In genomic region chr9:83708515-83709158, GRCh38 we compare ENCODE assay signal across 8 cellular contexts. TPM values are rescaled to one million over a fixed set of nuclear protein-coding genes. Genes with fewer than 3 reads are reported as not detected.
DNase-seq lines count a peak whose midpoint lies in the region; ATAC-seq and TF ChIP-seq lines count a peak whose summit lies in the region.

No MANE protein-coding gene starts in this region.

- H3K4me1 Mint-ChIP-seq in CD8-positive, alpha-beta T cell (ENCODE audit: low read depth), result peaks cover 36% of the 10 kb centered on the region

- POLR2A ChIA-PET in CD8-positive, alpha-beta T cell (lab: Charles Lee), result interaction anchor here (0.7 to 3.4 kb wide), 17 partner anchors 9 to 275 kb away, joined by 3 to 20 read pairs (median 5); partner anchors contain the start of genes HNRNPK, IDNK, KIF27 and RMI1

- no peaks in the 10 kb centered on the region for H3K36me3 ChIP-seq in CD8-positive, alpha-beta T cell (ENCODE audit: insufficient read depth, low read length)
- H3K36me3 ChIP-seq in SK-N-MC (ENCODE audit: insufficient read depth, low read length) (peaks cover 25% of the 10 kb centered on the region), right atrium auricular region (no peaks in the 10 kb centered on the region), psoas muscle (ENCODE audit: insufficient read depth in 1 of 2, low read depth in 1 of 2) (peaks cover 0 to 5% of the 10 kb centered on the region in 2 donors)

- H3K4me1 ChIP-seq in CD8-positive, alpha-beta T cell (ENCODE audit: insufficient read depth, low read length), result peaks cover 34% of the 10 kb centered on the region
- H3K4me1 ChIP-seq in right atrium auricular region (peaks cover 0 to 30% of the 10 kb centered on the region in 2 donors), psoas muscle (peaks cover 20% of the 10 kb centered on the region)

- ATAC-seq in CD8-positive, alpha-beta T cell, result no peak
- ATAC-seq in GM19395 (IDR thresholded peaks at IDR 0.05; ENCODE audit: unreplicated experiment) (peak; percentile 62), HG03520 (IDR thresholded peaks at IDR 0.05; ENCODE audit: unreplicated experiment) (peak; percentile 54), psoas muscle (peak; percentile 80 to 84 (median 82))

- peak overlapping the region; percentile 100 for H3K27ac Mint-ChIP-seq in CD8-positive, alpha-beta T cell

- H3K27me3 Mint-ChIP-seq in CD8-positive, alpha-beta T cell (ENCODE audit: low read depth), result no peaks in the 10 kb centered on the region

- H3K9me3 Mint-ChIP-seq in CD8-positive, alpha-beta T cell, result no peaks in the 10 kb centered on the region

- H3K4me3 Mint-ChIP-seq in CD8-positive, alpha-beta T cell, result peak overlapping the region; percentile 85

- peak overlapping the region; percentile 99 for H3K9ac ChIP-seq in SK-N-MC (ENCODE audit: insufficient read length)

- DNase-seq in CD8-positive, alpha-beta T cell, result peak; percentile 19 to 70 (median 53)
- DNase-seq in SK-N-MC (ENCODE audit: low read depth, low spot score) (no peak), right atrium auricular region (ENCODE audit: low spot score) (peak; percentile 88), psoas muscle (peak; percentile 83 to 91), DMS114 treated with DMSO at 0.1 percent for 48 hours (lab: John Stamatoyannopoulos, UW; ENCODE audit: unreplicated experiment) (no peak)

- intact Hi-C loops in CD8-positive, alpha-beta T cell (cut with DNase I, micrococcal nuclease), result loop anchor here (1.0 to 5.0 kb wide), 6 partner anchors 41 to 272 kb away; partner anchors contain the start of genes GKAP1 (in 2 of the 2), HNRNPK (in 2 of the 2), RMI1 (in 2 of the 2) and IDNK (in 1 of the 2)
- intact Hi-C loops in psoas muscle (cut with DNase I), result loop anchor here in 1 of 2 donors (5.0 kb wide), 1 partner anchor 86 kb away; the partner anchor contains the start of gene IDNK

- 11 to 14% (median 12%) methylated on average over 20 of the region's 20 CpGs for WGBS in adipose tissue, 3 donors
- WGBS in psoas muscle, 3 donors, result 14 to 15% (median 14%) methylated on average over 20 of the region's 20 CpGs

- H3K4me3 ChIP-seq in CD8-positive, alpha-beta T cell (ENCODE audit: low read depth, low read length), result peak overlapping the region; percentile 97
- H3K4me3 ChIP-seq in SK-N-MC (peak overlapping the region; percentile 97), right atrium auricular region (peak overlapping the region; percentile 65 to 95), psoas muscle (peak overlapping the region; percentile 97)

- CTCF ChIA-PET in CD8-positive, alpha-beta T cell (lab: Charles Lee), result interaction anchor here (0.8 to 5.6 kb wide), 6 partner anchors 17 to 552 kb away, joined by 3 to 19 read pairs (median 6); partner anchors contain the start of gene IDNK

- peaks cover 28% of the 10 kb centered on the region for H3K36me3 Mint-ChIP-seq in CD8-positive, alpha-beta T cell

- H3K9me3 ChIP-seq in CD8-positive, alpha-beta T cell (ENCODE audit: low read length), result no peaks in the 10 kb centered on the region
- H3K9me3 ChIP-seq in SK-N-MC (ENCODE audit: low read depth, low read length), result peaks cover 2% of the 10 kb centered on the region; the same call in 1 of the 2 replicates
- H3K9me3 ChIP-seq in right atrium auricular region, result no peaks in the 10 kb centered on the region
- no peaks in the 10 kb centered on the region for H3K9me3 ChIP-seq in psoas muscle

- H3K27ac ChIP-seq in CD8-positive, alpha-beta T cell (ENCODE audit: low read depth, low read length), result peak overlapping the region; percentile 99
- H3K27ac ChIP-seq in SK-N-MC (peak overlapping the region; percentile 99), adipose tissue (ENCODE audit: low read depth, low read length) (peak overlapping the region; percentile 80), right atrium auricular region (peak overlapping the region; percentile 93 to 99), psoas muscle (peak overlapping the region; percentile 100)

- TF ChIP-seq CTCF in CD8-positive, alpha-beta T cell (IDR thresholded peaks at IDR 0.05), result no peak
- TF ChIP-seq CTCF in right atrium auricular region (IDR thresholded peaks at IDR 0.05) (peak in 1 of 2 donors; percentile 38), psoas muscle (IDR thresholded peaks at IDR 0.05) (peak; percentile 20)

- no peaks in the 10 kb centered on the region for H3K27me3 ChIP-seq in CD8-positive, alpha-beta T cell (ENCODE audit: insufficient read depth, low read length)
- H3K27me3 ChIP-seq in right atrium auricular region (no peaks in the 10 kb centered on the region), psoas muscle (ENCODE audit: insufficient read depth in 3 of 3, low read length in 2 of 3) (no peaks in the 10 kb centered on the region)

RNA-seq across cellular contexts. Expression of gene UBQLN1, which starts 0.9 kb away (rescaled TPM):
- total RNA-seq in CD8-positive, alpha-beta T cell, result 100 to 1,000 TPM; 163 to 169 TPM
- polyA plus RNA-seq in adipose tissue (10 to 100 TPM; 24.7 to 57.1 (median 33.0) TPM), psoas muscle (100 to 1,000 TPM in 2 of 3 donors, 10 to 100 TPM in 1; 89.3 to 237 (median 129) TPM)
- total RNA-seq in right atrium auricular region (10 to 100 TPM; 85.2 to 89.9 TPM), psoas muscle (100 to 1,000 TPM; 105 to 212 (median 156) TPM)

Comparison
In these comparisons a context has a peak if more than half of its experiments do, and no peak if none do; other contexts are left out.
1. DNase-seq: peak in CD8-positive, alpha-beta T cell (7 of 7), right atrium auricular region (single experiment) and psoas muscle (2 of 2); none in SK-N-MC (single experiment) and DMS114 treated with DMSO at 0.1 percent for 48 hours (single experiment).
2. Peak in every context shown above with its lines, with median percentiles within 50 percentile points of each other: H3K27ac ChIP-seq and H3K4me3 ChIP-seq.